ENCODE assay signal across 9 cellular contexts in the genomic region with DNA sequence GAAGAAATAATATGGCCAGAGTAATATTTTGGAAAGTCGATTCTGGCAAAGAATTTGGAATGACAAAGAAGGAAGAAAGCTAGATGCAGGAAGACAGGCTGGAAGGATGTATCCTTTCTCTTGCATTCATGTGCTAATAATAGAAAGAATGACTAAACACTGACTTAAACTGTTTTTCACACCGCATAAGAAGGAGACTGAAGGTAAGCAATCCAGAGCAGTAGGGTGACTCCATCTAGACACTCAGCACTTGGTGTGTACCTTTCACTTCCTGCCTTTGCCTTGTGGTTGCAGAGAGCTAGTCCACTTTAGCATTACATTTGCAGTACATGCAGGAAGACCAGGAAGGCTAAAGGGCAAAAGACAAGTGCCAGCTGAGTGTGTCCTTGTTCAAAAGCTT.
DNase-seq lines count a peak whose midpoint lies in the region; ATAC-seq lines count a peak whose summit lies in the region.
"Had no signal": no experiment of that assay in that cellular context is flagged by ENCODE, and none has a peak within 500 bp of the region (broad histone marks: within the 10 kb centered on the region; RNA-seq: fewer than 3 reads in every experiment).

No MANE protein-coding gene starts in this region.

- H3K4me1 ChIP-seq in mesodermal cell (ENCODE audit: control insufficient read depth, insufficient read depth, low read length, poor library complexity, severe bottlenecking) = peaks cover 39% of the 10 kb centered on the region

- no peak overlapping the region for H3K4me3 ChIP-seq in mesodermal cell (ENCODE audit: extremely low read depth, insufficient read depth, low read length, poor library complexity, severe bottlenecking)
- H3K4me3 ChIP-seq: PC-9 had no signal

- H3K36me3 ChIP-seq in mesodermal cell (ENCODE audit: control insufficient read depth, insufficient read depth, low read length) = no peaks in the 10 kb centered on the region

- DNase-seq in germinal center (ENCODE audit: low spot score) = no peak
- DNase-seq in stimulated activated CD4-positive, alpha-beta T cell treated with anti-CD3 and anti-CD28 coated beads, Interleukin-2, amount 100 ng/mL, for 48 hours = no peak
- DNase-seq: PC-9 had no signal

- 0 to 14% methylated on average over 1 to 2 of the region's 2 CpGs for WGBS in mesodermal cell (ENCODE audit: insufficient coverage in 2 of 2), 2 experiments

- H3K27ac ChIP-seq in mesodermal cell (ENCODE audit: low read depth, low read length, severe bottlenecking) = peak overlapping the region; percentile 71
- H3K27ac ChIP-seq: PC-9 had no signal

- no peaks in the 10 kb centered on the region for H3K9me3 ChIP-seq in mesodermal cell (ENCODE audit: control insufficient read depth, low read length)

- H3K27ac Mint-ChIP-seq in activated T-helper 17 cell treated with anti-CD3 and anti-CD28 coated beads, Interleukin-2, amount 50 U/mL, for 72 hours = no peak overlapping the region

- ATAC-seq in GM18858 (IDR thresholded peaks at IDR 0.05; ENCODE audit: unreplicated experiment) (peak; percentile 73), HG02885 (IDR thresholded peaks at IDR 0.05; ENCODE audit: poor library complexity, unreplicated experiment) (peak; percentile 39), HG02571 (IDR thresholded peaks at IDR 0.05; ENCODE audit: unreplicated experiment) (no peak), HG02798 (IDR thresholded peaks at IDR 0.05; ENCODE audit: poor library complexity, unreplicated experiment) (no peak)
- ATAC-seq in activated T-helper 17 cell treated with anti-CD3 and anti-CD28 coated beads, Interleukin-2, amount 50 U/mL, for 72 hours (replicated peaks) = peak; percentile 50

- no peaks in the 10 kb centered on the region for H3K9me3 Mint-ChIP-seq in activated T-helper 17 cell treated with anti-CD3 and anti-CD28 coated beads, Interleukin-2, amount 50 U/mL, for 72 hours

- H3K4me1 Mint-ChIP-seq in activated T-helper 17 cell treated with anti-CD3 and anti-CD28 coated beads, Interleukin-2, amount 50 U/mL, for 72 hours = no peaks in the 10 kb centered on the region

- no peak overlapping the region for H3K4me3 Mint-ChIP-seq in activated T-helper 17 cell treated with anti-CD3 and anti-CD28 coated beads, Interleukin-2, amount 50 U/mL, for 72 hours

- H3K36me3 Mint-ChIP-seq in activated T-helper 17 cell treated with anti-CD3 and anti-CD28 coated beads, Interleukin-2, amount 50 U/mL, for 72 hours (ENCODE audit: low read depth) = no peaks in the 10 kb centered on the region

- no peaks in the 10 kb centered on the region for H3K27me3 Mint-ChIP-seq in activated T-helper 17 cell treated with anti-CD3 and anti-CD28 coated beads, Interleukin-2, amount 50 U/mL, for 72 hours

Comparison
In these comparisons a context has a peak if more than half of its experiments do, and no peak if none do; other contexts are left out.
1. ATAC-seq: peak in GM18858 (single experiment), HG02885 (single experiment) and activated T-helper 17 cell treated with anti-CD3 and anti-CD28 coated beads, Interleukin-2, amount 50 U/mL, for 72 hours (single experiment); none in HG02571 (single experiment) and HG02798 (single experiment).